In the genomic region with DNA sequence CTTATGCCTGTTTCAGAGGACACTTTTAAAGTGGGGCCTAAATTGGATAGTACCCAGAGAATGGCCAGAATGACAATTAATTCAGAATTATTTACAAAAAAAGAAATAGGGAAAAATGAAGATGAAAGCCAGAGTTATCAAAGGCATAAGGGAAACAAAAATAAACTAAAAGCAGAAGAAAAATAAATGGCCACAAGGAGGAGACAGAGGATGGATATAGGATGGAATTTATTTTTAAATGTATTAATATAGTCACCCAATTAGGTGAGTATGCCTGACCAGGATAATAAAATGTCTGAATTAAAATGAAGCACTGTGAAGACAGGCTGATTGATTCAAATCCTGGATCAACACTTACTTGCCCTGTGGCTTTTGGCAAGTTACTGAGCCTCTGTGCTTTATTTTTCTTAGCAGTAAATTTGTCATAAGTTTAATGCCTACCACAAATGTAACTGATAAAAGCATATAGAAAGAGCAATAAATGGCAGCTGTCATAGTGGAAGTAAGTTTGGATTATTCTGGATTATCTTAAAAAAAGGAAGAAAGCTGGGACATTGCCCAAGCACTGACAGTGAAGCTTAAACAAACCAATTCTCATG, we compare ENCODE assay signal across 9 cellular contexts. TPM values are rescaled to one million over a fixed set of nuclear protein-coding genes. Genes with fewer than 3 reads are reported as not detected.
DNase-seq lines count a peak whose midpoint lies in the region; ATAC-seq, FAIRE-seq and TF ChIP-seq lines count a peak whose summit lies in the region.
"Had no signal": no experiment of that assay in that cellular context is flagged by ENCODE, and none has a peak within 500 bp of the region (broad histone marks: within the 10 kb centered on the region; RNA-seq: fewer than 3 reads in every experiment).

No MANE protein-coding gene starts in this region.

- intact Hi-C loops in CD8-positive, alpha-beta T cell (cut with DNase I, micrococcal nuclease): no loop called here
- intact Hi-C loops in K562 (cut with micrococcal nuclease): loop anchor here (5.0 kb wide), 1 partner anchor 103 kb away; no protein-coding TSS in a partner anchor

- no peaks in the 10 kb centered on the region for H3K79me2 ChIP-seq in K562 (ENCODE audit: control insufficient read depth, insufficient read depth, low read length)

- H3K36me3 Mint-ChIP-seq in CD8-positive, alpha-beta T cell: no peaks in the 10 kb centered on the region
- no peaks in the 10 kb centered on the region for H3K36me3 Mint-ChIP-seq in mesothelial cell of epicardium
- H3K36me3 Mint-ChIP-seq: activated CD8-positive, alpha-beta memory T cell treated with anti-CD3 and anti-CD28 coated beads, Interleukin-2, amount 10 ng/mL, durations not matched to agents 7 days and 5 days had no signal

- H4K20me1 ChIP-seq in K562 (replicated peaks; ENCODE audit: control insufficient read depth, insufficient read depth, low read length): no peaks in the 10 kb centered on the region

- H3K36me3 ChIP-seq in CD8-positive, alpha-beta T cell (ENCODE audit: insufficient read depth, low read length): no peaks in the 10 kb centered on the region
- H3K36me3 ChIP-seq in K562 (ENCODE audit: control insufficient read depth, insufficient read depth, low read length): no peaks in the 10 kb centered on the region

- peak; percentile 56 for TF ChIP-seq RAD21 in Ishikawa (IDR thresholded peaks at IDR 0.05; ENCODE audit: low read depth)
- TF ChIP-seq RAD21 in K562 (CRISPR knock-in tag; conservative IDR thresholded peaks at IDR 0.05 in 1 of 2, IDR thresholded peaks at IDR 0.05 in 1 of 2): peak; percentile 12 to 36; a peak in 2 of 4 replicates

- TF ChIP-seq POLR2A in K562 (conservative IDR thresholded peaks at IDR 0.05): no peak

- H3K4me2 ChIP-seq in K562 (ENCODE audit: insufficient read depth, low read length): no peak overlapping the region

- no peaks in the 10 kb centered on the region for H3K9me3 ChIP-seq in CD8-positive, alpha-beta T cell (ENCODE audit: low read length)
- no peaks in the 10 kb centered on the region for H3K9me3 ChIP-seq in K562 (replicated peaks; ENCODE audit: control insufficient read depth, insufficient read depth, low read depth, low read length)

- no peak for FAIRE-seq in K562 (lab: Jason Lieb, UNC)

- POLR2A ChIA-PET in CD8-positive, alpha-beta T cell (lab: Charles Lee): no interaction called here
- POLR2A ChIA-PET in K562 (lab: Yijun Ruan, JAX): no interaction called here

- BruUV-seq in K562 (replicated peaks; lab: Mats Ljungman, UMichigan): no TSS peak

- H3K27ac ChIP-seq in CD8-positive, alpha-beta T cell (ENCODE audit: low read depth, low read length): no peak overlapping the region
- no peak overlapping the region for H3K27ac ChIP-seq in K562 (ENCODE audit: extremely low read depth, low read depth, low read length)

- H2AFZ ChIP-seq in K562 (ENCODE audit: low read depth, low read length): no peak overlapping the region

- no peak overlapping the region for H3K27ac Mint-ChIP-seq in CD8-positive, alpha-beta T cell
- H3K27ac Mint-ChIP-seq in mesothelial cell of epicardium: no peak overlapping the region
- H3K27ac Mint-ChIP-seq: activated CD8-positive, alpha-beta memory T cell treated with anti-CD3 and anti-CD28 coated beads, Interleukin-2, amount 10 ng/mL, durations not matched to agents 7 days and 5 days had no signal

- peaks cover 2% of the 10 kb centered on the region for H3K27me3 Mint-ChIP-seq in CD8-positive, alpha-beta T cell (ENCODE audit: low read depth)
- H3K27me3 Mint-ChIP-seq in mesothelial cell of epicardium (ENCODE audit: low read depth): no peaks in the 10 kb centered on the region

- no peak for TF ChIP-seq EP300 in Ishikawa (IDR thresholded peaks at IDR 0.05; ENCODE audit: borderline replicate concordance)
- TF ChIP-seq EP300 in K562 (IDR thresholded peaks at IDR 0.05; ENCODE audit: low read length): no peak

- no peak for ATAC-seq in CD8-positive, alpha-beta T cell
- no peak for ATAC-seq in K562
- ATAC-seq in activated CD4-positive, CD25-positive, alpha-beta regulatory T cell treated with anti-CD3 and anti-CD28 coated beads, Interleukin-2, amount 50 U/mL, for 24 hours: no peak
- ATAC-seq: activated CD8-positive, alpha-beta memory T cell treated with anti-CD3 and anti-CD28 coated beads, Interleukin-2, amount 10 ng/mL, durations not matched to agents 7 days and 5 days had no signal

- H3K4me3 Mint-ChIP-seq in CD8-positive, alpha-beta T cell: no peak overlapping the region
- H3K4me3 Mint-ChIP-seq in mesothelial cell of epicardium: no peak overlapping the region
- H3K4me3 Mint-ChIP-seq: activated CD8-positive, alpha-beta memory T cell treated with anti-CD3 and anti-CD28 coated beads, Interleukin-2, amount 10 ng/mL, durations not matched to agents 7 days and 5 days had no signal

- CTCF ChIA-PET in CD8-positive, alpha-beta T cell (lab: Charles Lee): interaction anchor here (0.6 to 0.8 kb wide), 2 partner anchors 23 to 638 kb away, joined by 3 read pairs; no protein-coding TSS in a partner anchor
- CTCF ChIA-PET in K562 (lab: Yijun Ruan, JAX; ENCODE audit: low intra/inter-chr PET ratio): interaction anchor here (0.6 kb wide), 1 partner anchor 340 kb away, joined by 4 read pairs; no protein-coding TSS in a partner anchor

- no peak overlapping the region for H3K9ac ChIP-seq in K562 (ENCODE audit: insufficient read depth in 1 of 2, low read depth in 2 of 2, low read length in 2 of 2)

- in situ Hi-C loops in K562 (cut with MboI): no loop called here

- peak; percentile 31 for TF ChIP-seq CTCF in CD8-positive, alpha-beta T cell (IDR thresholded peaks at IDR 0.05)
- TF ChIP-seq CTCF in K562 (IDR thresholded peaks at IDR 0.05 in 2 of 3, conservative IDR thresholded peaks at IDR 0.05 in 1 of 3; ENCODE audit: insufficient read depth in 2 of 3, low read depth in 1 of 3, low read length in 3 of 3) (peak in 1 of 3 experiments; percentile 40; a peak in 2 of 6 replicates), mesothelial cell of epicardium (IDR thresholded peaks at IDR 0.05; ENCODE audit: unreplicated experiment) (peak; percentile 74)

- no peaks in the 10 kb centered on the region for H3K9me1 ChIP-seq in K562 (ENCODE audit: control insufficient read depth, insufficient read depth, low read length)

- H3K4me1 ChIP-seq in CD8-positive, alpha-beta T cell (ENCODE audit: insufficient read depth, low read length): no peaks in the 10 kb centered on the region
- H3K4me1 ChIP-seq in K562 (replicated peaks in 1 of 2; ENCODE audit: control insufficient read depth in 2 of 2, insufficient read depth in 2 of 2, low read length in 2 of 2): no peaks in the 10 kb centered on the region

- H3K4me3 ChIP-seq in CD8-positive, alpha-beta T cell (ENCODE audit: low read depth, low read length): no peak overlapping the region
- no peak overlapping the region for H3K4me3 ChIP-seq in K562

- no peak for DNase-seq in CD8-positive, alpha-beta T cell
- DNase-seq in K562 (ENCODE audit: extremely low read depth in 1 of 4, low spot score in 3 of 4) (no peak), mesothelial cell of epicardium (ENCODE audit: low spot score in 2 of 2, unreplicated experiment in 2 of 2) (no peak), cortex of kidney (lab: John Stamatoyannopoulos, UW) (no peak), NCI-H2171 treated with DMSO at 0.1 percent for 48 hours (lab: John Stamatoyannopoulos, UW) (no peak), Ammon's horn (ENCODE audit: low spot score) (no peak)
- DNase-seq: activated CD8-positive, alpha-beta memory T cell treated with anti-CD3 and anti-CD28 coated beads, Interleukin-2, amount 10 ng/mL, durations not matched to agents 7 days and 5 days had no signal

- H3K9me3 Mint-ChIP-seq in CD8-positive, alpha-beta T cell: no peaks in the 10 kb centered on the region
- H3K9me3 Mint-ChIP-seq in mesothelial cell of epicardium: no peaks in the 10 kb centered on the region

- no peaks in the 10 kb centered on the region for H3K27me3 ChIP-seq in CD8-positive, alpha-beta T cell (ENCODE audit: insufficient read depth, low read length)
- peaks cover 0 to 5% of the 10 kb centered on the region in 2 experiments; a peak in 1 of 5 replicates for H3K27me3 ChIP-seq in K562 (ENCODE audit: control insufficient read depth in 2 of 2, insufficient read depth in 2 of 2, low read length in 2 of 2)

- H3K4me1 Mint-ChIP-seq in CD8-positive, alpha-beta T cell (ENCODE audit: low read depth): no peaks in the 10 kb centered on the region
- H3K4me1 Mint-ChIP-seq in mesothelial cell of epicardium: peaks cover 2% of the 10 kb centered on the region

RNA-seq across cellular contexts. Expression of gene CLEC9A, which starts 3.4 kb away (rescaled TPM):
- total RNA-seq in CD8-positive, alpha-beta T cell: not detected
- total RNA-seq in K562 (2011; cell fraction: chromatin; rRNA removed; ENCODE audit: low replicate concordance): not detected in 2 replicates
- not detected in 2 replicates for total RNA-seq in K562 (2011; cell fraction: nucleolus; rRNA removed)
- total RNA-seq in K562 (2011; cell fraction: nucleoplasm; rRNA removed): not detected in 2 replicates
- total RNA-seq in K562 (2014; rRNA removed) (not detected in 2 replicates), K562 (2014; rRNA removed; fragmentation: Illumina TruSeq; extraction: Trizol) (not detected in 2 replicates), K562 (2015; rRNA removed; fragmentation: Illumina TruSeq; extraction: Trizol) (not detected in 2 replicates), K562 (2021) (not detected in 2 replicates), mesothelial cell of epicardium (not detected in 3 replicates)
- polyA plus RNA-seq in K562 (2011; rRNA removed) (not detected in 2 replicates), K562 (2014; fragmentation: Illumina TruSeq; extraction: Trizol) (not detected in 2 replicates), K562 (2014; fragmentation: Nextera tagmentation; extraction: Ambion mirVana) (not detected), K562 (2014; rRNA removed) (not detected in 2 replicates)
- not detected in 2 replicates for polyA plus RNA-seq in K562 (2011; cell fraction: cytosol; rRNA removed)
- not detected in 2 replicates for polyA plus RNA-seq in K562 (2011; cell fraction: nucleus; rRNA removed)
- not detected in 2 replicates for polyA plus RNA-seq in K562 (2012)
- not detected in 2 replicates for polyA minus RNA-seq in K562 (2011; rRNA and poly(A)+ RNA removed)
- not detected in 2 replicates for polyA minus RNA-seq in K562 (2011; cell fraction: cytosol; rRNA and poly(A)+ RNA removed)
- not detected in 2 replicates for polyA minus RNA-seq in K562 (2011; cell fraction: nucleus; rRNA and poly(A)+ RNA removed)
- total RNA-seq: activated CD8-positive, alpha-beta memory T cell treated with anti-CD3 and anti-CD28 coated beads, Interleukin-2, amount 10 ng/mL, durations not matched to agents 7 days and 5 days had no signal

RNA-seq across cellular contexts. Expression of gene CLEC12B, which starts 23.5 kb away (rescaled TPM):
- not detected for total RNA-seq in CD8-positive, alpha-beta T cell
- total RNA-seq in K562 (2011; cell fraction: chromatin; rRNA removed; ENCODE audit: low replicate concordance): not detected in 2 replicates
- total RNA-seq in K562 (2011; cell fraction: nucleolus; rRNA removed): not detected in 2 replicates
- total RNA-seq in K562 (2011; cell fraction: nucleoplasm; rRNA removed): not detected in 2 replicates
- total RNA-seq in K562 (2014; rRNA removed) (not detected in 2 replicates), K562 (2014; rRNA removed; fragmentation: Illumina TruSeq; extraction: Trizol) (not detected in 2 replicates), K562 (2015; rRNA removed; fragmentation: Illumina TruSeq; extraction: Trizol) (not detected in 2 replicates), K562 (2021) (not detected in 2 replicates), mesothelial cell of epicardium (not detected in 3 replicates)
- polyA plus RNA-seq in K562 (2011; rRNA removed) (not detected in 2 replicates), K562 (2014; fragmentation: Illumina TruSeq; extraction: Trizol) (not detected in 2 replicates), K562 (2014; fragmentation: Nextera tagmentation; extraction: Ambion mirVana) (not detected), K562 (2014; rRNA removed) (not detected in 2 replicates)
- polyA plus RNA-seq in K562 (2011; cell fraction: cytosol; rRNA removed): not detected in 2 replicates
- not detected in 2 replicates for polyA plus RNA-seq in K562 (2011; cell fraction: nucleus; rRNA removed)
- polyA plus RNA-seq in K562 (2012): not detected in 2 replicates
- not detected in 2 replicates for polyA minus RNA-seq in K562 (2011; rRNA and poly(A)+ RNA removed)
- polyA minus RNA-seq in K562 (2011; cell fraction: cytosol; rRNA and poly(A)+ RNA removed): not detected in 2 replicates
- not detected in 2 replicates for polyA minus RNA-seq in K562 (2011; cell fraction: nucleus; rRNA and poly(A)+ RNA removed)
- total RNA-seq: activated CD8-positive, alpha-beta memory T cell treated with anti-CD3 and anti-CD28 coated beads, Interleukin-2, amount 10 ng/mL, durations not matched to agents 7 days and 5 days had no signal

RNA-seq across cellular contexts. Expression of gene CLEC1B, which starts 35.0 kb away (rescaled TPM):
- total RNA-seq in CD8-positive, alpha-beta T cell: not detected
- total RNA-seq in K562 (2011; cell fraction: chromatin; rRNA removed; ENCODE audit: low replicate concordance): not detected in 2 replicates
- not detected in 2 replicates for total RNA-seq in K562 (2011; cell fraction: nucleolus; rRNA removed)
- not detected in 2 replicates for total RNA-seq in K562 (2011; cell fraction: nucleoplasm; rRNA removed)
- not detected in 2 replicates for total RNA-seq in K562 (2014; rRNA removed)
- not detected in 2 replicates for total RNA-seq in K562 (2014; rRNA removed; fragmentation: Illumina TruSeq; extraction: Trizol)
- total RNA-seq in K562 (2015; rRNA removed; fragmentation: Illumina TruSeq; extraction: Trizol): not detected in 2 replicates
- not detected in 2 replicates for total RNA-seq in K562 (2021)
- not detected in 2 replicates for polyA plus RNA-seq in K562 (2011; rRNA removed)
- polyA plus RNA-seq in K562 (2011; cell fraction: cytosol; rRNA removed): not detected in 2 replicates
- not detected in 2 replicates for polyA plus RNA-seq in K562 (2011; cell fraction: nucleus; rRNA removed)
- not detected in 2 replicates for polyA plus RNA-seq in K562 (2012)
- not detected in 2 replicates for polyA plus RNA-seq in K562 (2014; fragmentation: Illumina TruSeq; extraction: Trizol)
- not detected for polyA plus RNA-seq in K562 (2014; fragmentation: Nextera tagmentation; extraction: Ambion mirVana)
- polyA plus RNA-seq in K562 (2014; rRNA removed): not detected in 2 replicates
- polyA minus RNA-seq in K562 (2011; rRNA and poly(A)+ RNA removed): not detected in 2 replicates
- not detected in 2 replicates for polyA minus RNA-seq in K562 (2011; cell fraction: cytosol; rRNA and poly(A)+ RNA removed)
- not detected in 2 replicates for polyA minus RNA-seq in K562 (2011; cell fraction: nucleus; rRNA and poly(A)+ RNA removed)
- 0.18 to 0.51 TPM (median 0.34 TPM) in 3 replicates for total RNA-seq in mesothelial cell of epicardium
- total RNA-seq: activated CD8-positive, alpha-beta memory T cell treated with anti-CD3 and anti-CD28 coated beads, Interleukin-2, amount 10 ng/mL, durations not matched to agents 7 days and 5 days had no signal
